17 cellular contexts compared by ENCODE assay signal in genomic region chr11:37788141-37788877, GRCh38.
DNase-seq lines count a peak whose midpoint lies in the region.
"Had no signal": no experiment of that assay in that cellular context is flagged by ENCODE, and none has a peak within 500 bp of the region (broad histone marks: within the 10 kb centered on the region; RNA-seq: fewer than 3 reads in every experiment).

No MANE protein-coding gene starts in this region.

- H3K9me3 Mint-ChIP-seq in activated T-cell treated with anti-CD3 and anti-CD28 coated beads, Interleukin-2, amount 50 U/mL, for 24 hours: peaks cover 22% of the 10 kb centered on the region

- DNase-seq in A172 (ENCODE audit: low spot score): peak; percentile 67
- peak; percentile 96 for DNase-seq in HT1080 (ENCODE audit: low read depth)
- peak; percentile 81 for DNase-seq in astrocyte of the hippocampus (ENCODE audit: low read depth, low spot score)
- DNase-seq in glomerular visceral epithelial cell (ENCODE audit: extremely low spot score): peak; percentile 75
- no peak for DNase-seq in activated T-cell treated with anti-CD3 and anti-CD28 coated beads, Interleukin-2, amount 50 U/mL, for 24 hours
- no peak for DNase-seq in NCI-H1694 (lab: John Stamatoyannopoulos, UW)
- no peak for DNase-seq in DMS79 (lab: John Stamatoyannopoulos, UW)
- DNase-seq in NCI-H2081 (lab: John Stamatoyannopoulos, UW): no peak
- DNase-seq: 8988T; activated gamma-delta T cell treated with Interleukin-2 at 50 U/mL for 16 hours; CD8-positive, alpha-beta memory T cell; NCI-H1092; NCI-H345; right lobe of liver; stimulated activated naive CD4-positive, alpha-beta T cell treated with Interleukin-2 at 50 U/mL for 16 hours; uterus; WERI-Rb-1 had no signal

- no peak overlapping the region for H3K4me3 Mint-ChIP-seq in activated T-cell treated with anti-CD3 and anti-CD28 coated beads, Interleukin-2, amount 50 U/mL, for 24 hours
- H3K4me3 Mint-ChIP-seq: CD8-positive, alpha-beta memory T cell had no signal

- H3K4me1 Mint-ChIP-seq in activated T-cell treated with anti-CD3 and anti-CD28 coated beads, Interleukin-2, amount 50 U/mL, for 24 hours (ENCODE audit: low read depth): no peaks in the 10 kb centered on the region
- H3K4me1 Mint-ChIP-seq: CD8-positive, alpha-beta memory T cell had no signal

- H3K27me3 Mint-ChIP-seq in activated T-cell treated with anti-CD3 and anti-CD28 coated beads, Interleukin-2, amount 50 U/mL, for 24 hours: no peaks in the 10 kb centered on the region
- H3K27me3 Mint-ChIP-seq: CD8-positive, alpha-beta memory T cell had no signal

- no peaks in the 10 kb centered on the region for H3K36me3 Mint-ChIP-seq in activated T-cell treated with anti-CD3 and anti-CD28 coated beads, Interleukin-2, amount 50 U/mL, for 24 hours (ENCODE audit: low read depth)
- H3K36me3 Mint-ChIP-seq: CD8-positive, alpha-beta memory T cell had no signal

- H3K27ac Mint-ChIP-seq in activated T-cell treated with anti-CD3 and anti-CD28 coated beads, Interleukin-2, amount 50 U/mL, for 24 hours: no peak overlapping the region
- H3K27ac Mint-ChIP-seq: CD8-positive, alpha-beta memory T cell had no signal

Comparison
In these comparisons a context has a peak if more than half of its experiments do, and no peak if none do; other contexts are left out.
1. DNase-seq: peak in A172 (single experiment), HT1080 (single experiment), astrocyte of the hippocampus (single experiment) and glomerular visceral epithelial cell (single experiment); none in activated T-cell treated with anti-CD3 and anti-CD28 coated beads, Interleukin-2, amount 50 U/mL, for 24 hours (single experiment), NCI-H1694 (single experiment), DMS79 (single experiment) and NCI-H2081 (0 of 2).